ENCODE assay signal across 2 cellular contexts in genomic region chr7:155788616-155789000, GRCh38.
TF ChIP-seq lines count a peak whose summit lies in the region.

No MANE protein-coding gene starts in this region.

TF ChIP-seq in IMR-90, 13 proteins besides CTCF, POLR2A, EP300 and RAD21:
- no peak for TF ChIP-seq RFX5 (IDR thresholded peaks at IDR 0.05; ENCODE audit: low read depth, low read length)
- TF ChIP-seq ELK1 (IDR thresholded peaks at IDR 0.05; ENCODE audit: borderline replicate concordance, low read depth, low read length), result no peak
- TF ChIP-seq FOS (IDR thresholded peaks at IDR 0.05; ENCODE audit: low read depth, low read length), result no peak
- no peak for TF ChIP-seq MAZ (IDR thresholded peaks at IDR 0.05; ENCODE audit: borderline replicate concordance, low read depth, low read length)

TF ChIP-seq in H1, 55 proteins besides CTCF, POLR2A, EP300 and RAD21:
- no peak for TF ChIP-seq HDAC2 (IDR thresholded peaks at IDR 0.05; ENCODE audit: borderline replicate concordance in 1 of 2, low read depth in 2 of 2, low read length in 2 of 2)
- no peak for TF ChIP-seq SP4 (IDR thresholded peaks at IDR 0.05; ENCODE audit: low read length)
- TF ChIP-seq SRF (IDR thresholded peaks at IDR 0.05; ENCODE audit: low read depth, low read length), result no peak
- TF ChIP-seq EGR1 (IDR thresholded peaks at IDR 0.05; ENCODE audit: borderline replicate concordance, low read depth, low read length), result no peak
- no peak for TF ChIP-seq POU5F1 (IDR thresholded peaks at IDR 0.05; ENCODE audit: low read depth, low read length)
- TF ChIP-seq CHD1 (IDR thresholded peaks at IDR 0.05; ENCODE audit: low read depth, low read length), result no peak
- TF ChIP-seq SP2 (IDR thresholded peaks at IDR 0.05; ENCODE audit: low read length), result no peak
- no peak for TF ChIP-seq TEAD4 (IDR thresholded peaks at IDR 0.05; ENCODE audit: low read depth, low read length)
- TF ChIP-seq CBX8 (IDR thresholded peaks at IDR 0.05; ENCODE audit: borderline replicate concordance, low read depth, low read length), result no peak
- TF ChIP-seq CREB1 (IDR thresholded peaks at IDR 0.05), result no peak
- TF ChIP-seq RFX5 (IDR thresholded peaks at IDR 0.05; ENCODE audit: borderline replicate concordance, low read depth, low read length), result no peak
- TF ChIP-seq NRF1 (IDR thresholded peaks at IDR 0.05; ENCODE audit: low read depth, low read length), result no peak
